ENCODE assay signal across 9 cellular contexts in genomic region chr9:19378647-19379046, GRCh38. TPM values are rescaled to one million over a fixed set of nuclear protein-coding genes. Genes with fewer than 3 reads are reported as not detected.
DNase-seq lines count a peak whose midpoint lies in the region; ATAC-seq and TF ChIP-seq lines count a peak whose summit lies in the region.
"Had no signal": no experiment of that assay in that cellular context is flagged by ENCODE, and none has a peak within 500 bp of the region (broad histone marks: within the 10 kb centered on the region; RNA-seq: fewer than 3 reads in every experiment).

No MANE protein-coding gene starts in this region.

- POLR2A ChIA-PET in naive thymus-derived CD8-positive, alpha-beta T cell (lab: Charles Lee), result interaction anchor here (1.9 to 2.3 kb wide), 4 partner anchors 17 to 329 kb away, joined by 5 to 32 read pairs (median 23); partner anchors contain the start of genes ACER2, DENND4C and RRAGA

- H3K9me3 ChIP-seq in KOPT-K1 (ENCODE audit: insufficient read depth, low read length, poor library complexity, severe bottlenecking), result no peaks in the 10 kb centered on the region

- peaks cover 0 to 4% (median 0%) of the 10 kb centered on the region in 3 donors for H3K27me3 Mint-ChIP-seq in CD14-positive monocyte (ENCODE audit: low read depth in 3 of 3)
- no peaks in the 10 kb centered on the region for H3K27me3 Mint-ChIP-seq in central memory CD8-positive, alpha-beta T cell
- no peaks in the 10 kb centered on the region for H3K27me3 Mint-ChIP-seq in naive thymus-derived CD8-positive, alpha-beta T cell

- peaks cover 44 to 54% of the 10 kb centered on the region in 2 donors for H3K36me3 Mint-ChIP-seq in CD14-positive monocyte
- H3K36me3 Mint-ChIP-seq in central memory CD8-positive, alpha-beta T cell (ENCODE audit: insufficient read depth), result peaks cover 72% of the 10 kb centered on the region
- peaks cover 0 to 60% (median 27%) of the 10 kb centered on the region in 3 donors for H3K36me3 Mint-ChIP-seq in naive thymus-derived CD8-positive, alpha-beta T cell

- H3K4me1 Mint-ChIP-seq in CD14-positive monocyte, result peaks cover 32% of the 10 kb centered on the region
- H3K4me1 Mint-ChIP-seq in central memory CD8-positive, alpha-beta T cell, result peaks cover 52% of the 10 kb centered on the region
- H3K4me1 Mint-ChIP-seq in naive thymus-derived CD8-positive, alpha-beta T cell, result peaks cover 23 to 56% (median 41%) of the 10 kb centered on the region in 4 donors

- H3K27ac ChIP-seq in KOPT-K1 (ENCODE audit: low read depth, low read length, poor library complexity, severe bottlenecking), result peak overlapping the region; percentile 85

- DNase-seq in CD14-positive monocyte (ENCODE audit: low spot score), result no peak
- DNase-seq in central memory CD8-positive, alpha-beta T cell (ENCODE audit: low spot score in 2 of 2), result no peak
- no peak for DNase-seq in naive thymus-derived CD8-positive, alpha-beta T cell
- DNase-seq in islet precursor cell, result no peak
- DNase-seq: SHP77 treated with DMSO at 0.1 percent for 48 hours had no signal

- intact Hi-C loops in CD14-positive monocyte (cut with micrococcal nuclease), result no loop called here

- peak overlapping the region in 4 of 7 donors; percentile 46 to 99 (median 98) for H3K27ac Mint-ChIP-seq in CD14-positive monocyte
- H3K27ac Mint-ChIP-seq in central memory CD8-positive, alpha-beta T cell (ENCODE audit: low read depth), result peak overlapping the region; percentile 95
- peak overlapping the region; percentile 97 to 99 (median 99) for H3K27ac Mint-ChIP-seq in naive thymus-derived CD8-positive, alpha-beta T cell

- H3K9me3 Mint-ChIP-seq in CD14-positive monocyte, result peaks cover 0 to 4% (median 0%) of the 10 kb centered on the region in 7 donors
- no peaks in the 10 kb centered on the region for H3K9me3 Mint-ChIP-seq in central memory CD8-positive, alpha-beta T cell
- H3K9me3 Mint-ChIP-seq in naive thymus-derived CD8-positive, alpha-beta T cell, result peaks cover 0 to 9% (median 0%) of the 10 kb centered on the region in 9 donors

- ATAC-seq in central memory CD8-positive, alpha-beta T cell (replicated peaks; ENCODE audit: extremely low read depth, poor library complexity, severe bottlenecking), result no peak
- ATAC-seq in naive thymus-derived CD8-positive, alpha-beta T cell, result no peak
- no peak for ATAC-seq in activated CD4-positive, CD25-positive, alpha-beta regulatory T cell treated with anti-CD3 and anti-CD28 coated beads, Interleukin-2, amount 50 U/mL, for 24 hours
- no peak for ATAC-seq in HG03280 (IDR thresholded peaks at IDR 0.05; ENCODE audit: unreplicated experiment)
- no peak for ATAC-seq in GM21447 (IDR thresholded peaks at IDR 0.05; ENCODE audit: unreplicated experiment)

- H3K36me3 ChIP-seq in KOPT-K1 (ENCODE audit: insufficient read depth, low read length), result peaks cover 60% of the 10 kb centered on the region

- H3K4me3 Mint-ChIP-seq in CD14-positive monocyte, result peak overlapping the region; percentile 96 to 99
- peak overlapping the region; percentile 90 for H3K4me3 Mint-ChIP-seq in central memory CD8-positive, alpha-beta T cell
- H3K4me3 Mint-ChIP-seq in naive thymus-derived CD8-positive, alpha-beta T cell, result peak overlapping the region; percentile 93 to 99 (median 97)

- TF ChIP-seq CTCF in CD14-positive monocyte (IDR thresholded peaks at IDR 0.05), result no peak

RNA-seq across cellular contexts. Expression of gene RPS6, which starts 1.4 kb away (rescaled TPM):
- polyA plus RNA-seq in CD14-positive monocyte, result 100 to 1,000 TPM; 786 to 858 TPM
- 1,000 to 10,000 TPM; 4,259 to 4,314 TPM for total RNA-seq in naive thymus-derived CD8-positive, alpha-beta T cell
- 1,000 to 10,000 TPM; 3,702 to 4,381 (median 4,381) TPM for polyA plus RNA-seq in naive thymus-derived CD8-positive, alpha-beta T cell

RNA-seq across cellular contexts. Expression of gene ACER2, which starts 30.2 kb away (rescaled TPM):
- under 1 TPM in 1 of 2 donors, not detected in 1; 0.17 TPM for polyA plus RNA-seq in CD14-positive monocyte
- 1 to 10 TPM; 4.5 to 5.5 TPM for total RNA-seq in naive thymus-derived CD8-positive, alpha-beta T cell
- 1 to 10 TPM in 1 of 3 donors, under 1 TPM in 2; 0.51 to 1.2 (median 0.80) TPM for polyA plus RNA-seq in naive thymus-derived CD8-positive, alpha-beta T cell

Comparison
In these comparisons a context has a peak if more than half of its experiments do, and no peak if none do; other contexts are left out.
1. RNA of gene RPS6, which starts 1.4 kb away (polyA plus RNA-seq): 3,702 to 4,381 TPM in naive thymus-derived CD8-positive, alpha-beta T cell; 786 to 858 TPM in CD14-positive monocyte; every median in the first group is over 4 times any median in the second.
2. Peak in every context shown above with its lines, with median percentiles within 50 percentile points of each other: H3K27ac Mint-ChIP-seq and H3K4me3 Mint-ChIP-seq.